Comparison of ENCODE assay signal across 1 cellular context in the genomic region with DNA sequence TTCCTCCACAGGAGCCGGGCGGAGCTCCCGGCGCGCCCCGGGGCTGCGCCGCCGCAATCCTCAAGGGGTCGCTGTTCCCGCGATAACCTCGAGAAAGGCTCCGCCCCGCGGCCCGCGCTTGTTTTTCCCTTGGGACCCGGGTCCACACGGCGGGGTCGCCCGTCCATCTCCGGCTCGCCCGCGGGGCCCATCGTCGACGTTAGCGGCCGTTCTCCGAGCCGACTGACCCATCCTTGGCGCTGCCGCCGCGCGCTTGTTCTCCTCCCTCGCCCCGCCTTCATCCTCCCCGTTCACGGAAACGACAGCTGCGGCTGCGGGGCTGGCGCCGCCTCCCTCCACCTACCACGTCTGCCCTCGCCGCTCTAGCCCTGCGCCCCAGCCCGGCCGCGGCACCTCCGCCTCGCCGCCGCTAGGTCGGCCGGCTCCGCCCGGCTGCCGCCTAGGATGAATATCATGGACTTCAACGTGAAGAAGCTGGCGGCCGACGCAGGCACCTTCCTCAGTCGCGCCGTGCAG.
TF ChIP-seq lines count a peak whose summit lies in the region.

TSS of gene SH3GLB1 (plus strand) at position 121 of the 516 bp plus-strand sequence. CDS start at position 445, 324 bp downstream.

TF ChIP-seq in HepG2, 621 proteins besides CTCF, POLR2A, EP300 and RAD21 (continued from another document and continues in another):
- TF ChIP-seq, protein P1, sequence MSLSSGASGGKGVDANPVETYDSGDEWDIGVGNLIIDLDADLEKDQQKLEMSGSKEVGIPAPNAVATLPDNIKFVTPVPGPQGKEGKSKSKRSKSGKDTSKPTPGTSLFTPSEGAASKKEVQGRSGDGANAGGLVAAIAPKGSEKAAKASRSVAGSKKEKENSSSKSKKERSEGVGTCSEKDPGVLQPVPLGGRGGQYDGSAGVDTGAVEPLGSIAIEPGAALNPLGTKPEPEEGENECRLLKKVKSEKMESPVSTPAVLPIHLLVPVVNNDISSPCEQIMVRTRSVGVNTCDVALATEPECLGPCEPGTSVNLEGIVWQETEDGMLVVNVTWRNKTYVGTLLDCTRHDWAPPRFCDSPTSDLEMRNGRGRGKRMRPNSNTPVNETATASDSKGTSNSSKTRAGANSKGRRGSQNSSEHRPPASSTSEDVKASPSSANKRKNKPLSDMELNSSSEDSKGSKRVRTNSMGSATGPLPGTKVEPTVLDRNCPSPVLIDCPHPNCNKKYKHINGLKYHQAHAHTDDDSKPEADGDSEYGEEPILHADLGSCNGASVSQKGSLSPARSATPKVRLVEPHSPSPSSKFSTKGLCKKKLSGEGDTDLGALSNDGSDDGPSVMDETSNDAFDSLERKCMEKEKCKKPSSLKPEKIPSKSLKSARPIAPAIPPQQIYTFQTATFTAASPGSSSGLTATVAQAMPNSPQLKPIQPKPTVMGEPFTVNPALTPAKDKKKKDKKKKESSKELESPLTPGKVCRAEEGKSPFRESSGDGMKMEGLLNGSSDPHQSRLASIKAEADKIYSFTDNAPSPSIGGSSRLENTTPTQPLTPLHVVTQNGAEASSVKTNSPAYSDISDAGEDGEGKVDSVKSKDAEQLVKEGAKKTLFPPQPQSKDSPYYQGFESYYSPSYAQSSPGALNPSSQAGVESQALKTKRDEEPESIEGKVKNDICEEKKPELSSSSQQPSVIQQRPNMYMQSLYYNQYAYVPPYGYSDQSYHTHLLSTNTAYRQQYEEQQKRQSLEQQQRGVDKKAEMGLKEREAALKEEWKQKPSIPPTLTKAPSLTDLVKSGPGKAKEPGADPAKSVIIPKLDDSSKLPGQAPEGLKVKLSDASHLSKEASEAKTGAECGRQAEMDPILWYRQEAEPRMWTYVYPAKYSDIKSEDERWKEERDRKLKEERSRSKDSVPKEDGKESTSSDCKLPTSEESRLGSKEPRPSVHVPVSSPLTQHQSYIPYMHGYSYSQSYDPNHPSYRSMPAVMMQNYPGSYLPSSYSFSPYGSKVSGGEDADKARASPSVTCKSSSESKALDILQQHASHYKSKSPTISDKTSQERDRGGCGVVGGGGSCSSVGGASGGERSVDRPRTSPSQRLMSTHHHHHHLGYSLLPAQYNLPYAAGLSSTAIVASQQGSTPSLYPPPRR (CRISPR knock-in tag; IDR thresholded peaks at IDR 0.05; ENCODE audit: borderline replicate concordance): peak; percentile 49; the same call in 1 of the 2 replicates
- TF ChIP-seq GATAD2A (CRISPR knock-in tag; IDR thresholded peaks at IDR 0.05) (peak; percentile 28; the same call in 1 of the 2 replicates), REL (CRISPR knock-in tag; conservative IDR thresholded peaks at IDR 0.05) (peak; percentile 88), GPN1 (CRISPR knock-in tag; IDR thresholded peaks at IDR 0.05; ENCODE audit: borderline replicate concordance) (no peak), ZNF484 (CRISPR knock-in tag; IDR thresholded peaks at IDR 0.05; ENCODE audit: borderline replicate concordance, low read depth) (no peak), FOXO1 (CRISPR knock-in tag; IDR thresholded peaks at IDR 0.05) (peak; percentile 51; the same call in 1 of the 2 replicates), HBP1 (CRISPR knock-in tag; IDR thresholded peaks at IDR 0.05; ENCODE audit: low read depth) (peak; percentile 75; the same call in 1 of the 2 replicates), DPF2 (CRISPR knock-in tag; IDR thresholded peaks at IDR 0.05; ENCODE audit: borderline replicate concordance, low read depth) (no peak), EZH2 (conservative IDR thresholded peaks at IDR 0.05; ENCODE audit: low read depth, low read length) (no peak), HMG20B (CRISPR knock-in tag; conservative IDR thresholded peaks at IDR 0.05) (no peak), ZNF225 (CRISPR knock-in tag; IDR thresholded peaks at IDR 0.05) (0 out of 2 replicates have a peak, but pooled peaks have one; percentile 77), CREBL2 (CRISPR knock-in tag; IDR thresholded peaks at IDR 0.05; ENCODE audit: borderline replicate concordance) (no peak), ZNF607 (CRISPR knock-in tag; IDR thresholded peaks at IDR 0.05; ENCODE audit: borderline replicate concordance) (peak; percentile 72), SRF (IDR thresholded peaks at IDR 0.05; ENCODE audit: low read depth, low read length) (no peak), ZBTB44 (CRISPR knock-in tag; IDR thresholded peaks at IDR 0.05) (no peak), ZNF672 (CRISPR knock-in tag; IDR thresholded peaks at IDR 0.05) (no peak), SIN3A (IDR thresholded peaks at IDR 0.05; ENCODE audit: borderline replicate concordance, low read depth, low read length) (0 out of 2 replicates have a peak, but pooled peaks have one; percentile 40), ZNF296 (CRISPR knock-in tag; conservative IDR thresholded peaks at IDR 0.05) (no peak), RBM39 (IDR thresholded peaks at IDR 0.05; ENCODE audit: low read depth, low read length, poor library complexity, severe bottlenecking) (no peak), MYNN (CRISPR knock-in tag; IDR thresholded peaks at IDR 0.05; ENCODE audit: low read depth) (0 out of 2 replicates have a peak, but pooled peaks have one; percentile 28), SKIL (CRISPR knock-in tag; IDR thresholded peaks at IDR 0.05; ENCODE audit: borderline replicate concordance) (no peak), ZNF768 (CRISPR knock-in tag; IDR thresholded peaks at IDR 0.05) (no peak; the same call in 1 of the 2 replicates), NCOA5 (CRISPR knock-in tag; IDR thresholded peaks at IDR 0.05) (no peak), SP2 (CRISPR knock-in tag; IDR thresholded peaks at IDR 0.05) (no peak), ATF5 (CRISPR knock-in tag; IDR thresholded peaks at IDR 0.05; ENCODE audit: low read depth) (peak; percentile 55; the same call in 1 of the 2 replicates), KDM5A (IDR thresholded peaks at IDR 0.05; ENCODE audit: borderline replicate concordance, low read length) (no peak; the same call in 1 of the 2 replicates), CENPBD1 (CRISPR knock-in tag; IDR thresholded peaks at IDR 0.05; ENCODE audit: borderline replicate concordance, low read depth) (no peak; the same call in 1 of the 2 replicates), ZBTB14 (CRISPR knock-in tag; IDR thresholded peaks at IDR 0.05) (no peak), ZNF652 (CRISPR knock-in tag; IDR thresholded peaks at IDR 0.05; ENCODE audit: borderline replicate concordance, low read depth) (no peak), MAFG (CRISPR knock-in tag; IDR thresholded peaks at IDR 0.05) (no peak), NCOR1 (IDR thresholded peaks at IDR 0.05; ENCODE audit: borderline replicate concordance, low read length) (no peak), ZNF33B (CRISPR knock-in tag; IDR thresholded peaks at IDR 0.05) (no peak)
- TF ChIP-seq, protein P2, sequence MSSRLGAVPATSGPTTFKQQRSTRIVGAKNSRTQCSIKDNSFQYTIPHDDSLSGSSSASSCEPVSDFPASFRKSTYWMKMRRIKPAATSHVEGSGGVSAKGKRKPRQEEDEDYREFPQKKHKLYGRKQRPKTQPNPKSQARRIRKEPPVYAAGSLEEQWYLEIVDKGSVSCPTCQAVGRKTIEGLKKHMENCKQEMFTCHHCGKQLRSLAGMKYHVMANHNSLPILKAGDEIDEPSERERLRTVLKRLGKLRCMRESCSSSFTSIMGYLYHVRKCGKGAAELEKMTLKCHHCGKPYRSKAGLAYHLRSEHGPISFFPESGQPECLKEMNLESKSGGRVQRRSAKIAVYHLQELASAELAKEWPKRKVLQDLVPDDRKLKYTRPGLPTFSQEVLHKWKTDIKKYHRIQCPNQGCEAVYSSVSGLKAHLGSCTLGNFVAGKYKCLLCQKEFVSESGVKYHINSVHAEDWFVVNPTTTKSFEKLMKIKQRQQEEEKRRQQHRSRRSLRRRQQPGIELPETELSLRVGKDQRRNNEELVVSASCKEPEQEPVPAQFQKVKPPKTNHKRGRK (CRISPR knock-in tag; IDR thresholded peaks at IDR 0.05): no peak; the same call in 1 of the 2 replicates
- TF ChIP-seq, protein P3, sequence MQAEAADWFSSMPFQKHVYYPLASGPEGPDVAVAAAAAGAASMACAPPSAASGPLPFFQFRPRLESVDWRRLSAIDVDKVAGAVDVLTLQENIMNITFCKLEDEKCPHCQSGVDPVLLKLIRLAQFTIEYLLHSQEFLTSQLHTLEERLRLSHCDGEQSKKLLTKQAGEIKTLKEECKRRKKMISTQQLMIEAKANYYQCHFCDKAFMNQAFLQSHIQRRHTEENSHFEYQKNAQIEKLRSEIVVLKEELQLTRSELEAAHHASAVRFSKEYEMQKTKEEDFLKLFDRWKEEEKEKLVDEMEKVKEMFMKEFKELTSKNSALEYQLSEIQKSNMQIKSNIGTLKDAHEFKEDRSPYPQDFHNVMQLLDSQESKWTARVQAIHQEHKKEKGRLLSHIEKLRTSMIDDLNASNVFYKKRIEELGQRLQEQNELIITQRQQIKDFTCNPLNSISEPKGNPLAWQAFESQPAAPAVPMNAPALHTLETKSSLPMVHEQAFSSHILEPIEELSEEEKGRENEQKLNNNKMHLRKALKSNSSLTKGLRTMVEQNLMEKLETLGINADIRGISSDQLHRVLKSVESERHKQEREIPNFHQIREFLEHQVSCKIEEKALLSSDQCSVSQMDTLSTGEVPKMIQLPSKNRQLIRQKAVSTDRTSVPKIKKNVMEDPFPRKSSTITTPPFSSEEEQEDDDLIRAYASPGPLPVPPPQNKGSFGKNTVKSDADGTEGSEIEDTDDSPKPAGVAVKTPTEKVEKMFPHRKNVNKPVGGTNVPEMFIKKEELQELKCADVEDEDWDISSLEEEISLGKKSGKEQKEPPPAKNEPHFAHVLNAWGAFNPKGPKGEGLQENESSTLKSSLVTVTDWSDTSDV (CRISPR knock-in tag; IDR thresholded peaks at IDR 0.05): no peak; the same call in 1 of the 2 replicates
- TF ChIP-seq, protein P4, sequence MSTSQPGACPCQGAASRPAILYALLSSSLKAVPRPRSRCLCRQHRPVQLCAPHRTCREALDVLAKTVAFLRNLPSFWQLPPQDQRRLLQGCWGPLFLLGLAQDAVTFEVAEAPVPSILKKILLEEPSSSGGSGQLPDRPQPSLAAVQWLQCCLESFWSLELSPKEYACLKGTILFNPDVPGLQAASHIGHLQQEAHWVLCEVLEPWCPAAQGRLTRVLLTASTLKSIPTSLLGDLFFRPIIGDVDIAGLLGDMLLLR (CRISPR knock-in tag; IDR thresholded peaks at IDR 0.05): 0 out of 2 replicates have a peak, but pooled peaks have one; percentile 66
- TF ChIP-seq, protein P5, sequence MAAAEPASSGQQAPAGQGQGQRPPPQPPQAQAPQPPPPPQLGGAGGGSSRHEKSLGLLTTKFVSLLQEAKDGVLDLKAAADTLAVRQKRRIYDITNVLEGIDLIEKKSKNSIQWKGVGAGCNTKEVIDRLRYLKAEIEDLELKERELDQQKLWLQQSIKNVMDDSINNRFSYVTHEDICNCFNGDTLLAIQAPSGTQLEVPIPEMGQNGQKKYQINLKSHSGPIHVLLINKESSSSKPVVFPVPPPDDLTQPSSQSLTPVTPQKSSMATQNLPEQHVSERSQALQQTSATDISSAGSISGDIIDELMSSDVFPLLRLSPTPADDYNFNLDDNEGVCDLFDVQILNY (CRISPR knock-in tag; conservative IDR thresholded peaks at IDR 0.05): peak; percentile 33; the same call in 1 of the 2 replicates
